In genomic region chr6:4380881-4381281, GRCh38 we compare ENCODE assay signal across 17 cellular contexts.
"Had no signal": no experiment of that assay in that cellular context is flagged by ENCODE, and none has a peak within 500 bp of the region (broad histone marks: within the 10 kb centered on the region; RNA-seq: fewer than 3 reads in every experiment).

No MANE protein-coding gene starts in this region.

- H3K9ac ChIP-seq: neural progenitor cell had no signal

- ATAC-seq: sciatic nerve had no signal

- DNase-seq: activated CD4-positive, alpha-beta T cell treated with anti-CD3 and anti-CD28 coated beads, Interleukin-2, amount 10 ng/mL, durations not matched to agents 7 days and 5 days; activated CD4-positive, CD25-positive, alpha-beta regulatory T cell; activated effector memory CD4-positive, alpha-beta T cell treated with anti-CD3 and anti-CD28 coated beads, Interleukin-2, amount 50 U/mL, for 16 hours; activated naive CD8-positive, alpha-beta T cell treated with anti-CD3 and anti-CD28 coated beads for 36 hours; aorta; caudate nucleus; cortex of kidney; effector memory CD4-positive, alpha-beta T cell; posterior cingulate gyrus; SHP77 treated with DMSO at 0.1 percent for 48 hours; stimulated activated CD4-positive, alpha-beta T cell treated with anti-CD3 and anti-CD28 coated beads, Interleukin-12 subunit alpha, Interleukin-12 subunit beta, amount 100 ng/mL, for 4 hours; stimulated activated CD4-positive, alpha-beta T cell treated with anti-CD3 and anti-CD28 coated beads, Interleukin-2, amount 100 ng/mL, for 48 hours; stimulated activated naive CD4-positive, alpha-beta T cell treated with Interleukin-2 at 50 U/mL for 16 hours; T-helper 2 cell; upper lobe of left lung had no signal

- H2AFZ ChIP-seq: neural progenitor cell had no signal

- H3K4me3 ChIP-seq: neural progenitor cell, upper lobe of left lung had no signal

- H3K36me3 ChIP-seq: neural progenitor cell, upper lobe of left lung had no signal

- H3K27ac ChIP-seq: neural progenitor cell, upper lobe of left lung had no signal

- H3K4me2 ChIP-seq: neural progenitor cell had no signal

- H3K27me3 ChIP-seq: neural progenitor cell, upper lobe of left lung had no signal
